Comparison of ENCODE assay signal across 14 cellular contexts in genomic region chr14:77142289-77142814, GRCh38. TPM values are rescaled to one million over a fixed set of nuclear protein-coding genes. Genes with fewer than 3 reads are reported as not detected.
A peak's percentile ranks its signal among the peaks of the same experiment; 100 is the strongest.
DNase-seq lines count a peak whose midpoint lies in the region; ATAC-seq and FAIRE-seq lines count a peak whose summit lies in the region.
"Had no signal": no experiment of that assay in that cellular context is flagged by ENCODE, and none has a peak within 500 bp of the region (broad histone marks: within the 10 kb centered on the region; RNA-seq: fewer than 3 reads in every experiment).

No MANE protein-coding gene starts in this region.

- no peak overlapping the region for H3K4me3 ChIP-seq in right cardiac atrium (ENCODE audit: low read length)
- H3K4me3 ChIP-seq: lung had no signal

- no peaks in the 10 kb centered on the region for H3K9me3 Mint-ChIP-seq in central memory CD8-positive, alpha-beta T cell
- H3K9me3 Mint-ChIP-seq in naive B cell: peaks cover 0 to under 1% (median 0%) of the 10 kb centered on the region in 7 donors

- no peak for FAIRE-seq in HTR-8/SVneo (lab: Jason Lieb, UNC)

- no peaks in the 10 kb centered on the region for H3K4me1 ChIP-seq in right cardiac atrium (ENCODE audit: control insufficient read depth, insufficient read depth, low read length)

- no peaks in the 10 kb centered on the region for H3K27me3 ChIP-seq in right cardiac atrium (ENCODE audit: control insufficient read depth, insufficient read depth)

- H3K4me1 Mint-ChIP-seq in central memory CD8-positive, alpha-beta T cell: peaks cover 18% of the 10 kb centered on the region
- peaks cover 29 to 37% (median 31%) of the 10 kb centered on the region in 3 donors for H3K4me1 Mint-ChIP-seq in naive B cell

- peaks cover 2% of the 10 kb centered on the region for H3K36me3 Mint-ChIP-seq in central memory CD8-positive, alpha-beta T cell (ENCODE audit: insufficient read depth)
- H3K36me3 Mint-ChIP-seq in naive B cell: no peaks in the 10 kb centered on the region

- peak overlapping the region; percentile 56 for H3K4me3 Mint-ChIP-seq in central memory CD8-positive, alpha-beta T cell
- peak overlapping the region in 7 of 8 donors; percentile 58 to 88 (median 80) for H3K4me3 Mint-ChIP-seq in naive B cell

- intact Hi-C loops in cardiac septum (cut with DNase I) (loop anchor here (5.0 kb wide), 1 partner anchor 55 kb away; no protein-coding TSS in a partner anchor), right cardiac atrium (cut with DNase I) (no loop called here)

- 16% methylated on average over 4 of the region's 4 CpGs for WGBS in right cardiac atrium

- peaks cover 92% of the 10 kb centered on the region for H3K27me3 Mint-ChIP-seq in central memory CD8-positive, alpha-beta T cell
- peaks cover 69 to 89% (median 86%) of the 10 kb centered on the region in 3 donors for H3K27me3 Mint-ChIP-seq in naive B cell

- no peak overlapping the region for H3K27ac Mint-ChIP-seq in central memory CD8-positive, alpha-beta T cell (ENCODE audit: low read depth)
- peak overlapping the region in 1 of 6 donors; percentile 67 for H3K27ac Mint-ChIP-seq in naive B cell

- peak; percentile 35 for DNase-seq in cardiac septum (ENCODE audit: low spot score)
- no peak for DNase-seq in right cardiac atrium
- DNase-seq in central memory CD8-positive, alpha-beta T cell (ENCODE audit: low spot score in 2 of 2): no peak
- DNase-seq in naive B cell: no peak
- no peak for DNase-seq in HTR-8/SVneo (ENCODE audit: insufficient read length, low spot score)
- DNase-seq in NCI-H128 (lab: John Stamatoyannopoulos, UW; ENCODE audit: unreplicated experiment): no peak
- DNase-seq in NCI-H2081 treated with DMSO at 0.1 percent for 48 hours (lab: John Stamatoyannopoulos, UW): no peak
- DNase-seq: stimulated activated CD4-positive, alpha-beta T cell treated with anti-CD3 and anti-CD28 coated beads, Interleukin-12 subunit alpha, Interleukin-12 subunit beta, amount 100 ng/mL, for 4 hours had no signal

- no peaks in the 10 kb centered on the region for H3K9me3 ChIP-seq in right cardiac atrium (ENCODE audit: control insufficient read depth, low read length)

- H3K27ac ChIP-seq in right cardiac atrium (ENCODE audit: low read length): no peak overlapping the region
- H3K27ac ChIP-seq: coronary artery, VCaP had no signal

- ATAC-seq in right cardiac atrium: no peak
- no peak for ATAC-seq in central memory CD8-positive, alpha-beta T cell (replicated peaks; ENCODE audit: extremely low read depth, poor library complexity, severe bottlenecking)
- ATAC-seq in naive B cell (ENCODE audit: low read depth in 2 of 2): no peak
- no peak for ATAC-seq in HG03565 (IDR thresholded peaks at IDR 0.05; ENCODE audit: unreplicated experiment)

RNA-seq across cellular contexts. Expression of gene ZDHHC22, which starts 0.8 kb away (rescaled TPM):
- total RNA-seq in cardiac septum (not detected), right cardiac atrium (not detected)
- polyA plus RNA-seq in right cardiac atrium (not detected), naive B cell (ENCODE audit: low read depth in 6 of 6) (not detected)
- total RNA-seq: lung, posterior vena cava had no signal
- polyA plus RNA-seq: AG04450 had no signal

RNA-seq across cellular contexts. Expression of gene TMEM63C, which starts 39.2 kb away (rescaled TPM):
- total RNA-seq in cardiac septum (0.46 TPM), right cardiac atrium (under 1 TPM in 3 of 4 donors, not detected in 1; 0.03 to 0.23 (median 0.14) TPM)
- polyA plus RNA-seq in right cardiac atrium (0.11 TPM), naive B cell (ENCODE audit: low read depth in 6 of 6) (under 1 TPM in 1 of 6 donors, not detected in 5; 0.44 TPM)
- total RNA-seq: posterior vena cava had no signal
- polyA plus RNA-seq: AG04450 had no signal

RNA-seq across cellular contexts. Expression of gene CIPC, which starts 44.3 kb away (rescaled TPM):
- 45.9 TPM for total RNA-seq in cardiac septum
- 10 to 100 TPM; 54.3 to 73.1 (median 65.9) TPM for total RNA-seq in right cardiac atrium
- polyA plus RNA-seq in right cardiac atrium: 28.1 TPM
- polyA plus RNA-seq in naive B cell (ENCODE audit: low read depth in 6 of 6): 10 to 100 TPM in 4 of 6 donors, 1 to 10 TPM in 2; 7.8 to 16.3 (median 12.7) TPM
